ENCODE assay signal across 9 cellular contexts in genomic region chr11:81874627-81875026, GRCh38.
A peak's percentile ranks its signal among the peaks of the same experiment; 100 is the strongest.
DNase-seq lines count a peak whose midpoint lies in the region; ATAC-seq and TF ChIP-seq lines count a peak whose summit lies in the region.
"Had no signal": no experiment of that assay in that cellular context is flagged by ENCODE, and none has a peak within 500 bp of the region (broad histone marks: within the 10 kb centered on the region; RNA-seq: fewer than 3 reads in every experiment).

No MANE protein-coding gene starts in this region.

- POLR2A ChIA-PET in activated naive CD8-positive, alpha-beta T cell treated with anti-CD3 and anti-CD28 coated beads, Interleukin-2, amount 10 ng/mL, durations not matched to agents 7 days and 5 days (lab: Charles Lee), result interaction anchor here (0.6 kb wide), 1 partner anchor 136 kb away, joined by 7 read pairs; no protein-coding TSS in a partner anchor

- peaks cover 7% of the 10 kb centered on the region for H3K36me3 Mint-ChIP-seq in activated naive CD8-positive, alpha-beta T cell treated with anti-CD3 and anti-CD28 coated beads, Interleukin-2, amount 10 ng/mL, durations not matched to agents 7 days and 5 days

- peak overlapping the region; percentile 84 for H3K27ac Mint-ChIP-seq in activated naive CD8-positive, alpha-beta T cell treated with anti-CD3 and anti-CD28 coated beads, Interleukin-2, amount 10 ng/mL, durations not matched to agents 7 days and 5 days

- H3K27me3 Mint-ChIP-seq in activated naive CD8-positive, alpha-beta T cell treated with anti-CD3 and anti-CD28 coated beads, Interleukin-2, amount 10 ng/mL, durations not matched to agents 7 days and 5 days, result no peaks in the 10 kb centered on the region

- H3K4me3 Mint-ChIP-seq in activated naive CD8-positive, alpha-beta T cell treated with anti-CD3 and anti-CD28 coated beads, Interleukin-2, amount 10 ng/mL, durations not matched to agents 7 days and 5 days, result peak overlapping the region; percentile 70

- DNase-seq in activated naive CD8-positive, alpha-beta T cell treated with anti-CD3 and anti-CD28 coated beads, Interleukin-2, amount 10 ng/mL, durations not matched to agents 7 days and 5 days, result no peak
- DNase-seq in EL (no peak), GM13977 (ENCODE audit: low spot score) (no peak), left lobe of liver (ENCODE audit: low spot score) (no peak)
- DNase-seq: dermis blood vessel endothelial cell had no signal

- ATAC-seq in GM18858 (IDR thresholded peaks at IDR 0.05; ENCODE audit: unreplicated experiment) (peak; percentile 27), GM21515 (IDR thresholded peaks at IDR 0.05; ENCODE audit: unreplicated experiment) (peak; percentile 46), HG03432 (IDR thresholded peaks at IDR 0.05; ENCODE audit: unreplicated experiment) (peak; percentile 45), left lobe of liver (no peak), esophagus mucosa (no peak)
- peak; percentile 68 for ATAC-seq in activated naive CD8-positive, alpha-beta T cell treated with anti-CD3 and anti-CD28 coated beads, Interleukin-2, amount 10 ng/mL, durations not matched to agents 7 days and 5 days (ENCODE audit: low read depth)

- peaks cover 41% of the 10 kb centered on the region for H3K4me1 Mint-ChIP-seq in activated naive CD8-positive, alpha-beta T cell treated with anti-CD3 and anti-CD28 coated beads, Interleukin-2, amount 10 ng/mL, durations not matched to agents 7 days and 5 days

- in situ Hi-C loops in GM13977 (cut with MboI; ENCODE audit: low pct_unique_long_range_greater_than_20kb, low sequenced_read_pairs, unreplicated experiment), result no loop called here

- no peak for TF ChIP-seq CTCF in GM13977 (IDR thresholded peaks at IDR 0.05; ENCODE audit: extremely low read depth, insufficient read depth, missing control alignments)

- H3K9me3 Mint-ChIP-seq in activated naive CD8-positive, alpha-beta T cell treated with anti-CD3 and anti-CD28 coated beads, Interleukin-2, amount 10 ng/mL, durations not matched to agents 7 days and 5 days, result no peaks in the 10 kb centered on the region

Comparison
In these comparisons a context has a peak if more than half of its experiments do, and no peak if none do; other contexts are left out.
1. ATAC-seq: peak in GM18858 (single experiment), GM21515 (single experiment), HG03432 (single experiment) and activated naive CD8-positive, alpha-beta T cell treated with anti-CD3 and anti-CD28 coated beads, Interleukin-2, amount 10 ng/mL, durations not matched to agents 7 days and 5 days (single experiment); none in left lobe of liver (single experiment) and esophagus mucosa (single experiment).